28 cellular contexts compared by ENCODE assay signal in genomic region chr6:81568973-81569372, GRCh38.
"Had no signal": no experiment of that assay in that cellular context is flagged by ENCODE, and none has a peak within 500 bp of the region (broad histone marks: within the 10 kb centered on the region; RNA-seq: fewer than 3 reads in every experiment).

No MANE protein-coding gene starts in this region.

- DNase-seq: colonic mucosa; cortex of kidney; dermis blood vessel endothelial cell; dorsolateral prefrontal cortex; effector CD4-positive, alpha-beta T cell; effector CD8-positive, alpha-beta T cell; effector memory CD4-positive, alpha-beta T cell; effector memory CD8-positive, alpha-beta T cell; endodermal cell; erythroblast; esophagus squamous epithelium; foreskin fibroblast; foreskin keratinocyte; foreskin melanocyte; gastrocnemius medialis; glutamatergic neuron; head of caudate nucleus; heart left ventricle; heart right ventricle had no signal

- H3K27ac ChIP-seq: colonic mucosa, coronary artery, dorsolateral prefrontal cortex, epithelial cell of prostate, esophagus muscularis mucosa, esophagus squamous epithelium, foreskin keratinocyte, gastrocnemius medialis, heart left ventricle, heart right ventricle, hepatocyte had no signal

- H3K4me2 ChIP-seq: hepatocyte had no signal

- H3K4me1 ChIP-seq: colonic mucosa, esophagus squamous epithelium, foreskin keratinocyte, gastrocnemius medialis had no signal

- H3K4me3 Mint-ChIP-seq: dendritic cell treated with granulocyte-macrophage colony-stimulating factor and Interleukin-4, amounts not matched to agents 40 ng/mL and 50 ng/mL, for 4 days; effector memory CD8-positive, alpha-beta T cell; endodermal cell had no signal

- H3K27me3 Mint-ChIP-seq: dendritic cell treated with granulocyte-macrophage colony-stimulating factor and Interleukin-4, amounts not matched to agents 40 ng/mL and 50 ng/mL, for 4 days; effector memory CD8-positive, alpha-beta T cell had no signal

- H3K79me2 ChIP-seq: hepatocyte had no signal

- H3K4me3 ChIP-seq: colonic mucosa, coronary artery, dorsolateral prefrontal cortex, esophagus muscularis mucosa, esophagus squamous epithelium, gastrocnemius medialis, heart left ventricle, heart right ventricle, hepatocyte had no signal

- H3K36me3 ChIP-seq: colonic mucosa, esophagus muscularis mucosa, esophagus squamous epithelium, gastrocnemius medialis, heart left ventricle, heart right ventricle had no signal

- H3K9me3 ChIP-seq: colonic mucosa, esophagus muscularis mucosa, esophagus squamous epithelium, gastrocnemius medialis, heart left ventricle, heart right ventricle had no signal

- H3K9me3 Mint-ChIP-seq: dendritic cell treated with granulocyte-macrophage colony-stimulating factor and Interleukin-4, amounts not matched to agents 40 ng/mL and 50 ng/mL, for 4 days; endodermal cell had no signal

- H3K27ac Mint-ChIP-seq: dendritic cell treated with granulocyte-macrophage colony-stimulating factor and Interleukin-4, amounts not matched to agents 40 ng/mL and 50 ng/mL, for 4 days; effector memory CD8-positive, alpha-beta T cell; endodermal cell had no signal

- FAIRE-seq: endometrium, endothelial cell of umbilical vein, frontal cortex had no signal

- H2AFZ ChIP-seq: hepatocyte had no signal

- H3K27me3 ChIP-seq: colonic mucosa, dorsolateral prefrontal cortex, esophagus muscularis mucosa, esophagus squamous epithelium, foreskin keratinocyte, gastrocnemius medialis, heart left ventricle, heart right ventricle, hepatocyte had no signal

- ATAC-seq: effector memory CD8-positive, alpha-beta T cell; esophagus mucosa; foreskin keratinocyte; gastrocnemius medialis; heart left ventricle; heart right ventricle had no signal
